2 cellular contexts compared by ENCODE assay signal in genomic region chr19:19204181-19204580, GRCh38.
A peak's percentile ranks its signal among the peaks of the same experiment; 100 is the strongest.
TF ChIP-seq lines count a peak whose summit lies in the region.

No MANE protein-coding gene starts in this region.

TF ChIP-seq in HepG2, 621 proteins besides CTCF, POLR2A, EP300 and RAD21:
- no peak for TF ChIP-seq ZBTB46 (CRISPR knock-in tag; IDR thresholded peaks at IDR 0.05; ENCODE audit: borderline replicate concordance)
- no peak for TF ChIP-seq ELF1 (CRISPR knock-in tag; IDR thresholded peaks at IDR 0.05)
- 0 out of 2 replicates have a peak, but pooled peaks have one; percentile 3 for TF ChIP-seq SPEN (CRISPR knock-in tag; IDR thresholded peaks at IDR 0.05; ENCODE audit: low read depth)

TF ChIP-seq in WTC11, 78 proteins besides CTCF, POLR2A, EP300 and RAD21:
- TF ChIP-seq ZNF532 (CRISPR knock-in tag; IDR thresholded peaks at IDR 0.05; ENCODE audit: borderline replicate concordance) (no peak), ZNF281 (CRISPR knock-in tag; IDR thresholded peaks at IDR 0.05) (no peak), PREB (CRISPR knock-in tag; IDR thresholded peaks at IDR 0.05; ENCODE audit: borderline replicate concordance) (no peak), IRF1 (CRISPR knock-in tag; IDR thresholded peaks at IDR 0.05) (no peak)
